8 cellular contexts compared by ENCODE assay signal in genomic region chr7:155298834-155299538, GRCh38. TPM values are rescaled to one million over a fixed set of nuclear protein-coding genes. Genes with fewer than 3 reads are reported as not detected.
DNase-seq lines count a peak whose midpoint lies in the region; ATAC-seq and TF ChIP-seq lines count a peak whose summit lies in the region.

No MANE protein-coding gene starts in this region.

- H3K36me3 Mint-ChIP-seq in activated naive CD4-positive, alpha-beta T cell treated with anti-CD3 and anti-CD28 coated beads, Interleukin-2, amount 50 U/mL, for 24 hours, result peaks cover 7% of the 10 kb centered on the region

- peak overlapping the region; percentile 94 for H3K4me3 Mint-ChIP-seq in activated naive CD4-positive, alpha-beta T cell treated with anti-CD3 and anti-CD28 coated beads, Interleukin-2, amount 50 U/mL, for 24 hours

- peak; percentile 64 for ATAC-seq in HG02571 (IDR thresholded peaks at IDR 0.05; ENCODE audit: unreplicated experiment)

- H3K27me3 ChIP-seq in GM06990 (replicated peaks; ENCODE audit: control insufficient read depth, insufficient read depth, low read length), result no peaks in the 10 kb centered on the region
- H3K27me3 ChIP-seq in suprapubic skin, result no peaks in the 10 kb centered on the region

- H3K4me1 Mint-ChIP-seq in activated naive CD4-positive, alpha-beta T cell treated with anti-CD3 and anti-CD28 coated beads, Interleukin-2, amount 50 U/mL, for 24 hours, result peaks cover 33% of the 10 kb centered on the region

- no peak for TF ChIP-seq EP300 in suprapubic skin (IDR thresholded peaks at IDR 0.05)

- peaks cover 20% of the 10 kb centered on the region for H3K36me3 ChIP-seq in GM06990 (ENCODE audit: control insufficient read depth, insufficient read depth, low read length)
- peaks cover 48% of the 10 kb centered on the region for H3K36me3 ChIP-seq in SK-N-MC (ENCODE audit: insufficient read depth, low read length)
- H3K36me3 ChIP-seq in suprapubic skin, result peaks cover 11% of the 10 kb centered on the region

- peak; percentile 98 for DNase-seq in GM06990 (ENCODE audit: extremely low read depth, insufficient read length)
- peak; percentile 85 for DNase-seq in NCI-H1048 (lab: John Stamatoyannopoulos, UW)
- DNase-seq in SK-N-MC (ENCODE audit: low read depth, low spot score), result peak; percentile 57
- peak; percentile 77 for DNase-seq in glomerular endothelial cell (ENCODE audit: extremely low read depth, low read depth, low spot score)
- peak; percentile 82 to 99 (median 97) for DNase-seq in nucleus accumbens (lab: John Stamatoyannopoulos, UW)
- peak; percentile 97 for DNase-seq in suprapubic skin (ENCODE audit: low spot score in 2 of 2)

- TF ChIP-seq CTCF in GM06990 (IDR thresholded peaks at IDR 0.05; ENCODE audit: insufficient read depth, low read length, poor library complexity, severe bottlenecking), result no peak
- no peak for TF ChIP-seq CTCF in suprapubic skin (IDR thresholded peaks at IDR 0.05)

- H3K4me3 ChIP-seq in GM06990 (replicated peaks; ENCODE audit: low read depth, low read length), result peak overlapping the region; percentile 67
- peak overlapping the region; percentile 97 for H3K4me3 ChIP-seq in SK-N-MC
- peak overlapping the region; percentile 93 for H3K4me3 ChIP-seq in suprapubic skin

- H3K9me3 ChIP-seq in SK-N-MC (ENCODE audit: low read depth, low read length), result no peaks in the 10 kb centered on the region
- H3K9me3 ChIP-seq in suprapubic skin, result no peaks in the 10 kb centered on the region

- peak overlapping the region; percentile 87 for H3K9ac ChIP-seq in SK-N-MC (ENCODE audit: insufficient read length)

- H3K27ac ChIP-seq in SK-N-MC (peak overlapping the region; percentile 72), suprapubic skin (peak overlapping the region; percentile 96)

- H3K27ac Mint-ChIP-seq in activated naive CD4-positive, alpha-beta T cell treated with anti-CD3 and anti-CD28 coated beads, Interleukin-2, amount 50 U/mL, for 24 hours, result peak overlapping the region; percentile 96

- WGBS in suprapubic skin, result 2% methylated on average over 16 of the region's 27 CpGs

- no peaks in the 10 kb centered on the region for H3K27me3 Mint-ChIP-seq in activated naive CD4-positive, alpha-beta T cell treated with anti-CD3 and anti-CD28 coated beads, Interleukin-2, amount 50 U/mL, for 24 hours

- H3K4me1 ChIP-seq in suprapubic skin, result peaks cover 48% of the 10 kb centered on the region

- no peak for TF ChIP-seq POLR2A in suprapubic skin (IDR thresholded peaks at IDR 0.05)

- H3K9me3 Mint-ChIP-seq in activated naive CD4-positive, alpha-beta T cell treated with anti-CD3 and anti-CD28 coated beads, Interleukin-2, amount 50 U/mL, for 24 hours, result no peaks in the 10 kb centered on the region

RNA-seq across cellular contexts. Expression of gene INSIG1, which starts 1.3 kb away (rescaled TPM):
- total RNA-seq in glomerular endothelial cell, result 103 and 107 TPM in 2 replicates
- total RNA-seq in suprapubic skin, result 100 to 1,000 TPM in 2 of 4 donors, 10 to 100 TPM in 2; 32.0 to 130 (median 95.3) TPM

Comparison
In these comparisons a context has a peak if more than half of its experiments do, and no peak if none do; other contexts are left out.
1. Peak in every context shown above with its lines: DNase-seq, ATAC-seq, H3K4me3 ChIP-seq and H3K27ac ChIP-seq.